Comparison of ENCODE assay signal across 8 cellular contexts in the genomic region with DNA sequence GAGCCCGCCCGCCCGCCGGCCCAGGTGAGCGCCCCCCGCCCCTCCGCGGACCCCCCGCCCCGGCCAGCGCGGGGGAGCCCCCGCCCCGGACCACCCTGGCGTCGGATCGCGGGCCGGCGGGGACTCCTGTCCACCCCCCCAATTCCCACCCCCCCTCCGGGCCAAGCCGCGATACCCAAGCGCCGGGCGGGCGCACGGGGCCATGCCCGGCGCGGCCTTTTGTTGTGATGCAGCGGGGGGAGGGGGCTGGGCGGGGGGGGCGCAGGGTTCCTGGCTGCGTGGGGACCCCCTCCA. TPM values are rescaled to one million over a fixed set of nuclear protein-coding genes. Genes with fewer than 3 reads are reported as not detected.
DNase-seq lines count a peak whose midpoint lies in the region; ATAC-seq, FAIRE-seq and TF ChIP-seq lines count a peak whose summit lies in the region.

No MANE protein-coding gene starts in this region.

- no peak overlapping the region for H2BK120ac ChIP-seq in H1 (replicated peaks; ENCODE audit: low read depth, low read length)

- no peak overlapping the region for H2BK5ac ChIP-seq in H1 (ENCODE audit: low read depth, low read length)

- H3K23me2 ChIP-seq in H1 (ENCODE audit: low read depth, low read length): no peaks in the 10 kb centered on the region; the same call in 1 of the 2 replicates

- no peak overlapping the region for H3K4ac ChIP-seq in H1 (replicated peaks; ENCODE audit: insufficient read length, low read depth, low read length)

- CTCF ChIA-PET in H1 (lab: Charles Lee; ENCODE audit: partially characterized antibody): interaction anchor here (1.5 to 2.0 kb wide), 2 partner anchors 18 to 51 kb away, joined by 3 to 7 read pairs; no protein-coding TSS in a partner anchor

- no peak overlapping the region for H3K56ac ChIP-seq in H1 (replicated peaks; ENCODE audit: insufficient read length, low read depth, low read length)

- peaks cover 9% of the 10 kb centered on the region for H3K79me1 ChIP-seq in H1 (ENCODE audit: low read depth, low read length)

- H3K79me2 ChIP-seq in Karpas-422 (ENCODE audit: low read length): peaks cover 48% of the 10 kb centered on the region
- peaks cover 6 to 46% of the 10 kb centered on the region in 2 experiments; a peak in 3 of 4 replicates for H3K79me2 ChIP-seq in H1 (ENCODE audit: control insufficient read depth in 1 of 2, insufficient read depth in 2 of 2, low read length in 2 of 2)
- H3K79me2 ChIP-seq in osteoblast (ENCODE audit: insufficient read depth, low read length): peaks cover 46% of the 10 kb centered on the region

- TF ChIP-seq RAD21 in H1 (IDR thresholded peaks at IDR 0.05 in 1 of 2, conservative IDR thresholded peaks at IDR 0.05 in 1 of 2; ENCODE audit: low read depth in 2 of 2, low read length in 2 of 2): no peak

- H3K27ac ChIP-seq in BLaER1 (peak overlapping the region; percentile 57), Karpas-422 (ENCODE audit: low read length) (peak overlapping the region; percentile 87), H1 (ENCODE audit: low read depth, low read length) (no peak overlapping the region), osteoblast (ENCODE audit: low read depth, low read length) (no peak overlapping the region)

- H3K36me3 ChIP-seq in BLaER1 (peaks cover 20% of the 10 kb centered on the region), Karpas-422 (ENCODE audit: insufficient read depth, low read length) (0 out of 2 replicates have a peak, but pooled peaks cover 8% of the 10 kb centered on the region), H1 (ENCODE audit: control insufficient read depth in 2 of 4, insufficient read depth in 4 of 4, low read length in 3 of 4) (peaks cover 0 to 4% (median 0%) of the 10 kb centered on the region in 4 experiments; a peak in 2 of 8 replicates), osteoblast (ENCODE audit: insufficient read depth, low read length) (peaks cover 2% of the 10 kb centered on the region)

- no peak overlapping the region for H3K14ac ChIP-seq in H1 (ENCODE audit: insufficient read length)

- POLR2A ChIA-PET in H1 (lab: Charles Lee; ENCODE audit: partially characterized antibody): interaction anchor here (0.9 to 8.3 kb wide), 10 partner anchors 9 to 79 kb away, joined by 3 to 50 read pairs (median 4); no protein-coding TSS in a partner anchor

- H3K4me1 ChIP-seq in BLaER1 (peaks cover 65% of the 10 kb centered on the region), Karpas-422 (ENCODE audit: low read length) (peaks cover 62% of the 10 kb centered on the region), H1 (replicated peaks in 1 of 4; ENCODE audit: control insufficient read depth in 3 of 4, insufficient read depth in 4 of 4, low read length in 3 of 4) (peaks cover 0 to 11% (median 6%) of the 10 kb centered on the region in 4 experiments; a peak in 4 of 7 replicates), osteoblast (ENCODE audit: insufficient read depth, low read length) (peaks cover 17% of the 10 kb centered on the region)

- ATAC-seq in HG03342 (IDR thresholded peaks at IDR 0.05; ENCODE audit: unreplicated experiment) (no peak), GM18517 (IDR thresholded peaks at IDR 0.05; ENCODE audit: unreplicated experiment) (no peak)

- 0% methylated on average over 1 of the region's 35 CpGs; no CpG with 5 or more reads in 1 of the 2 experiments for WGBS in H1 (ENCODE audit: extremely low coverage in 1 of 2, insufficient coverage in 1 of 2, insufficient read length in 1 of 2, insufficient replicate concordance in 2 of 2, low coverage in 1 of 2, low lambda C conversion rate in 2 of 2, missing lambda C conversion rate in 1 of 2), 2 experiments

- TF ChIP-seq CTCF in H1 (IDR thresholded peaks at IDR 0.05; ENCODE audit: control extremely low read depth in 1 of 3, insufficient read depth in 1 of 3, low read depth in 1 of 3, low read length in 3 of 3) (no peak), osteoblast (IDR thresholded peaks at IDR 0.05; ENCODE audit: extremely low read depth, low read depth, low read length) (no peak), GM13977 (IDR thresholded peaks at IDR 0.05; ENCODE audit: extremely low read depth, insufficient read depth, missing control alignments) (no peak)

- in situ Hi-C loops in GM13977 (cut with MboI; ENCODE audit: low pct_unique_long_range_greater_than_20kb, low sequenced_read_pairs, unreplicated experiment): no loop called here

- no peak overlapping the region for H2BK12ac ChIP-seq in H1 (ENCODE audit: low read depth, low read length)

- no peak overlapping the region for H4K5ac ChIP-seq in H1 (ENCODE audit: insufficient read length, low read depth, low read length)

- H2BK20ac ChIP-seq in H1 (ENCODE audit: low read length): no peak overlapping the region

- no peak overlapping the region for H3K18ac ChIP-seq in H1 (ENCODE audit: extremely low read depth, low read length)

- no peak overlapping the region for H2BK15ac ChIP-seq in H1 (ENCODE audit: low read length)

- no peaks in the 10 kb centered on the region for H3K9me2 ChIP-seq in Karpas-422 (replicated peaks; ENCODE audit: insufficient read depth, low read length)

- H3K4me3 ChIP-seq in BLaER1: peak overlapping the region; percentile 73
- peak overlapping the region; percentile 83 for H3K4me3 ChIP-seq in Karpas-422 (ENCODE audit: low read length)
- peak overlapping the region; percentile 33 to 67 (median 48); a peak in 7 of 8 replicates for H3K4me3 ChIP-seq in H1 (ENCODE audit: extremely low read depth in 1 of 4, insufficient read depth in 2 of 4, low read depth in 3 of 4, low read length in 4 of 4)
- peak overlapping the region; percentile 76 for H3K4me3 ChIP-seq in osteoblast (ENCODE audit: insufficient read depth, low read length)

- H3K9me3 ChIP-seq in BLaER1 (no peaks in the 10 kb centered on the region), Karpas-422 (ENCODE audit: low read length) (no peaks in the 10 kb centered on the region), H1 (ENCODE audit: insufficient read depth in 2 of 2, low read depth in 1 of 2, low read length in 1 of 2) (no peaks in the 10 kb centered on the region), osteoblast (ENCODE audit: low read depth, low read length) (no peaks in the 10 kb centered on the region)

- peak; percentile 56 for DNase-seq in Karpas-422
- DNase-seq in H1 (ENCODE audit: low read depth in 1 of 2, low spot score in 2 of 2): no peak
- peak; percentile 96 for DNase-seq in osteoblast (ENCODE audit: insufficient read length, low spot score, missing footprints)
- no peak for DNase-seq in NCI-H2107 treated with DMSO at 0.1 percent for 48 hours (lab: John Stamatoyannopoulos, UW; ENCODE audit: unreplicated experiment)
- no peak for DNase-seq in GM13977 (ENCODE audit: low spot score)

- peaks cover 44% of the 10 kb centered on the region for H4K20me1 ChIP-seq in BLaER1
- H4K20me1 ChIP-seq in Karpas-422 (ENCODE audit: insufficient read depth, low read depth, low read length): peaks cover 19% of the 10 kb centered on the region
- H4K20me1 ChIP-seq in H1 (replicated peaks in 1 of 2; ENCODE audit: control insufficient read depth in 1 of 2, insufficient read depth in 2 of 2, low read length in 2 of 2): peaks cover 3 to 10% of the 10 kb centered on the region in 2 experiments
- peaks cover 40% of the 10 kb centered on the region for H4K20me1 ChIP-seq in osteoblast (ENCODE audit: insufficient read depth, low read length)

- TF ChIP-seq POLR2A in H1 (IDR thresholded peaks at IDR 0.05; ENCODE audit: control extremely low read depth in 1 of 2, low read depth in 2 of 2, low read length in 2 of 2): no peak

- H3K9ac ChIP-seq in BLaER1 (peak overlapping the region; percentile 78), Karpas-422 (ENCODE audit: low read length) (peak overlapping the region; percentile 83), H1 (replicated peaks in 1 of 4; ENCODE audit: extremely low read depth in 1 of 4, low read depth in 3 of 4, low read length in 3 of 4) (peak overlapping the region in 1 of 4 experiments; percentile 43; a peak in 2 of 7 replicates)

- H3K4me2 ChIP-seq in BLaER1 (peak overlapping the region; percentile 90), Karpas-422 (ENCODE audit: low read depth, low read length, poor library complexity, severe bottlenecking) (peak overlapping the region; percentile 72), H1 (ENCODE audit: insufficient read depth in 1 of 2, low read depth in 2 of 2, low read length in 2 of 2) (peak overlapping the region; percentile 68 to 70; a peak in 3 of 4 replicates), osteoblast (ENCODE audit: insufficient read depth, low read length) (peak overlapping the region; percentile 85)

- FAIRE-seq in H1 (lab: Jason Lieb, UNC): no peak

- no peak for TF ChIP-seq EP300 in H1 (IDR thresholded peaks at IDR 0.05; ENCODE audit: borderline replicate concordance in 1 of 2, low read depth in 2 of 2, low read length in 2 of 2)

- H4K8ac ChIP-seq in H1 (ENCODE audit: extremely low read depth, insufficient read depth, low read length): no peak overlapping the region; the same call in 1 of the 2 replicates

- H4K91ac ChIP-seq in H1 (replicated peaks; ENCODE audit: insufficient read length, low read length): no peak overlapping the region

- H2AFZ ChIP-seq in Karpas-422 (ENCODE audit: low read length): no peak overlapping the region
- H2AFZ ChIP-seq in H1 (ENCODE audit: low read length): no peak overlapping the region
- no peak overlapping the region for H2AFZ ChIP-seq in osteoblast (ENCODE audit: low read length)

- no peak overlapping the region for H2AK5ac ChIP-seq in H1 (ENCODE audit: low read depth, low read length)

- H3K23ac ChIP-seq in H1 (ENCODE audit: insufficient read length): no peak overlapping the region

- H3K27me3 ChIP-seq in BLaER1: no peaks in the 10 kb centered on the region
- H3K27me3 ChIP-seq in Karpas-422 (ENCODE audit: low read length): no peaks in the 10 kb centered on the region
- no peaks in the 10 kb centered on the region for H3K27me3 ChIP-seq in H1 (replicated peaks in 1 of 4; ENCODE audit: control insufficient read depth in 3 of 4, extremely low read depth in 1 of 4, insufficient read depth in 3 of 4, low read length in 3 of 4)
- H3K27me3 ChIP-seq in osteoblast (ENCODE audit: insufficient read depth, low read length): no peaks in the 10 kb centered on the region

RNA-seq across cellular contexts. Expression of a gene that starts 0.2 kb away (rescaled TPM):
- 39.9 and 41.5 TPM in 2 replicates for total RNA-seq in Karpas-422 (2014; rRNA removed; shearing (Covaris generic); ENCODE audit: low replicate concordance)
- 28.8 and 29.8 TPM in 2 replicates for total RNA-seq in H1 (2021; fragmentation: NEBNext Ultra II Directional; extraction: Animal tissue kit (Norgen Biotek cat#: 25700))
- polyA plus RNA-seq in H1 (2011; rRNA removed): 27.6 and 35.4 TPM in 2 replicates
- 25.1 TPM for polyA plus RNA-seq in H1 (2011; cell fraction: cytosol; rRNA removed)
- 100 TPM for polyA plus RNA-seq in H1 (2011; cell fraction: nucleus; rRNA removed)
- 19.4 to 31.2 TPM (median 26.5 TPM) in 4 replicates for polyA plus RNA-seq in H1 (2012, experiment 1 of 2)
- 20.4 TPM for polyA plus RNA-seq in H1 (2012, experiment 2 of 2)
- polyA plus RNA-seq in H1 (2013, experiment 1 of 2): 17.9 TPM
- 15.1 TPM for polyA plus RNA-seq in H1 (2013, experiment 2 of 2)
- 28.2 and 38.4 TPM in 2 replicates for polyA minus RNA-seq in H1 (2011; rRNA and poly(A)+ RNA removed)
- polyA minus RNA-seq in H1 (2011; cell fraction: cytosol; rRNA and poly(A)+ RNA removed): 28.6 TPM
- polyA minus RNA-seq in H1 (2011; cell fraction: nucleus; rRNA and poly(A)+ RNA removed): 41.9 TPM
- total RNA-seq in osteoblast: 22.1 and 22.4 TPM in 2 replicates

RNA-seq across cellular contexts. Expression of a gene that starts 56.7 kb away (rescaled TPM):
- total RNA-seq in Karpas-422 (2014; rRNA removed; shearing (Covaris generic); ENCODE audit: low replicate concordance): 7.7 and 8.5 TPM in 2 replicates
- total RNA-seq in H1 (2021; fragmentation: NEBNext Ultra II Directional; extraction: Animal tissue kit (Norgen Biotek cat#: 25700)): 42.8 and 44.4 TPM in 2 replicates
- polyA plus RNA-seq in H1 (2011; rRNA removed): 120 and 140 TPM in 2 replicates
- polyA plus RNA-seq in H1 (2011; cell fraction: cytosol; rRNA removed): 98.6 TPM
- 64.4 TPM for polyA plus RNA-seq in H1 (2011; cell fraction: nucleus; rRNA removed)
- polyA plus RNA-seq in H1 (2012, experiment 1 of 2): 60.6 to 68.4 TPM (median 64.0 TPM) in 4 replicates
- polyA plus RNA-seq in H1 (2012, experiment 2 of 2): 70.1 TPM
- 48.6 TPM for polyA plus RNA-seq in H1 (2013, experiment 1 of 2)
- 56.1 TPM for polyA plus RNA-seq in H1 (2013, experiment 2 of 2)
- polyA minus RNA-seq in H1 (2011; rRNA and poly(A)+ RNA removed): 46.6 and 52.2 TPM in 2 replicates
- 22.8 TPM for polyA minus RNA-seq in H1 (2011; cell fraction: cytosol; rRNA and poly(A)+ RNA removed)
- polyA minus RNA-seq in H1 (2011; cell fraction: nucleus; rRNA and poly(A)+ RNA removed): 16.5 TPM
- 14.1 and 17.7 TPM in 2 replicates for total RNA-seq in osteoblast

Comparison
In these comparisons a context has a peak if more than half of its experiments do, and no peak if none do; other contexts are left out.
1. H3K27ac ChIP-seq: peak in BLaER1 (single experiment) and Karpas-422 (single experiment); none in H1 (single experiment) and osteoblast (single experiment).
2. DNase-seq: peak in Karpas-422 (single experiment) and osteoblast (single experiment); none in H1 (0 of 2), NCI-H2107 treated with DMSO at 0.1 percent for 48 hours (single experiment) and GM13977 (single experiment).
3. Peak in every context shown above with its lines, with median percentiles within 50 percentile points of each other: H3K4me2 ChIP-seq and H3K4me3 ChIP-seq.